ENCODE assay signal across 26 cellular contexts in genomic region chr12:16520328-16520727, GRCh38.
DNase-seq lines count a peak whose midpoint lies in the region; ATAC-seq and TF ChIP-seq lines count a peak whose summit lies in the region.
"Had no signal": no experiment of that assay in that cellular context is flagged by ENCODE, and none has a peak within 500 bp of the region (broad histone marks: within the 10 kb centered on the region; RNA-seq: fewer than 3 reads in every experiment).

No MANE protein-coding gene starts in this region.

- DNase-seq in AG20443 (ENCODE audit: low spot score) (peak; percentile 17), HPDE6-E6E7 (ENCODE audit: extremely low spot score) (peak; percentile 20), NOMO-1 treated with dmso at 0.1 percent for 144 hours (lab: John Stamatoyannopoulos, UW; ENCODE audit: unreplicated experiment) (peak; percentile 45), fibroblast of mammary gland (ENCODE audit: low read depth) (peak; percentile 43), DMS79 treated with DMSO at 0.1 percent for 48 hours (lab: John Stamatoyannopoulos, UW) (no peak), colonic mucosa (no peak)
- DNase-seq in NK-92 treated with Interleukin-12 subunit alpha and Interleukin-12 subunit beta, amount 100 ng/mL, for 24 hours (lab: John Stamatoyannopoulos, UW), result no peak
- DNase-seq: activated effector memory CD4-positive, alpha-beta T cell treated with anti-CD3 and anti-CD28 coated beads, Interleukin-2, amount 50 U/mL, for 16 hours; activated naive CD8-positive, alpha-beta T cell treated with anti-CD3 and anti-CD28 coated beads, Interleukin-2, amount 10 ng/mL, durations not matched to agents 7 days and 5 days; activated T-cell treated with anti-CD3 and anti-CD28 coated beads for 4 hours; CD8-positive, alpha-beta T cell; endodermal cell; esophagus squamous epithelium; HCEC 1CT; naive thymus-derived CD4-positive, alpha-beta T cell; NCI-H1092 treated with DMSO at 0.1 percent for 48 hours; NCI-H1930; NCI-H526; nucleus accumbens; psoas muscle; stimulated activated naive CD8-positive, alpha-beta T cell treated with anti-CD3 and anti-CD28 coated beads, Interleukin-15, amount 100 ng/mL, for 72 hours had no signal

- H3K4me3 ChIP-seq in fibroblast of mammary gland (ENCODE audit: control insufficient read depth, low read depth, low read length) (no peak overlapping the region), colonic mucosa (no peak overlapping the region)
- H3K4me3 ChIP-seq: ascending aorta, esophagus squamous epithelium, psoas muscle, SK-N-MC, vagina had no signal

- no peaks in the 10 kb centered on the region for H3K4me1 ChIP-seq in colonic mucosa
- H3K4me1 ChIP-seq: ascending aorta, esophagus squamous epithelium, psoas muscle, vagina had no signal

- no peak for TF ChIP-seq CTCF in fibroblast of mammary gland (conservative IDR thresholded peaks at IDR 0.05; ENCODE audit: control insufficient read depth, insufficient read depth, low read depth, low read length)
- no peak for TF ChIP-seq CTCF in colonic mucosa (IDR thresholded peaks at IDR 0.05)

- H3K27me3 ChIP-seq in colonic mucosa, result no peaks in the 10 kb centered on the region
- H3K27me3 ChIP-seq: ascending aorta, esophagus squamous epithelium, vagina had no signal

- no peak for ATAC-seq in GM21529 (IDR thresholded peaks at IDR 0.05; ENCODE audit: unreplicated experiment)
- ATAC-seq: CD8-positive, alpha-beta T cell; naive thymus-derived CD4-positive, alpha-beta T cell; psoas muscle; stimulated activated naive CD8-positive, alpha-beta T cell treated with anti-CD3 and anti-CD28 coated beads, Interleukin-15, amount 100 ng/mL, for 72 hours had no signal

- H3K9me3 ChIP-seq in colonic mucosa, result no peaks in the 10 kb centered on the region
- H3K9me3 ChIP-seq: ascending aorta, esophagus squamous epithelium, psoas muscle, vagina had no signal

- no peaks in the 10 kb centered on the region for H3K36me3 ChIP-seq in colonic mucosa
- H3K36me3 ChIP-seq: ascending aorta, esophagus squamous epithelium, vagina had no signal

- H3K27ac ChIP-seq in colonic mucosa, result no peak overlapping the region
- H3K27ac ChIP-seq: ascending aorta, esophagus squamous epithelium, KMS-11, psoas muscle, SK-N-MC, vagina had no signal

- no peak overlapping the region for H3K9ac ChIP-seq in colonic mucosa (ENCODE audit: low read depth in 2 of 2, low read length in 2 of 2)
- H3K9ac ChIP-seq: KMS-11 had no signal

- intact Hi-C loops in colonic mucosa (cut with DNase I), result no loop called here

Comparison
In these comparisons a context has a peak if more than half of its experiments do, and no peak if none do; other contexts are left out.
1. DNase-seq: peak in AG20443 (single experiment), HPDE6-E6E7 (single experiment), NOMO-1 treated with dmso at 0.1 percent for 144 hours (single experiment) and fibroblast of mammary gland (single experiment); none in DMS79 treated with DMSO at 0.1 percent for 48 hours (single experiment), NK-92 treated with Interleukin-12 subunit alpha and Interleukin-12 subunit beta, amount 100 ng/mL, for 24 hours (single experiment) and colonic mucosa (single experiment).